Comparison of ENCODE assay signal across 14 cellular contexts in genomic region chr10:77490915-77491314, GRCh38.
"Had no signal": no experiment of that assay in that cellular context is flagged by ENCODE, and none has a peak within 500 bp of the region (broad histone marks: within the 10 kb centered on the region; RNA-seq: fewer than 3 reads in every experiment).

No MANE protein-coding gene starts in this region.

- H3K4me1 ChIP-seq: parathyroid adenoma had no signal

- H3K4me1 Mint-ChIP-seq: naive B cell, T-cell had no signal

- H3K27ac ChIP-seq: epithelial cell of prostate, parathyroid adenoma, transverse colon had no signal

- H3K4me3 ChIP-seq: gastroesophageal sphincter, transverse colon had no signal

- H3K27ac Mint-ChIP-seq: activated naive CD4-positive, alpha-beta T cell treated with anti-CD3 and anti-CD28 coated beads for 36 hours; dendritic cell treated with granulocyte-macrophage colony-stimulating factor and Interleukin-4, amounts not matched to agents 40 ng/mL and 50 ng/mL, for 4 days; naive B cell; stimulated activated naive B cell treated with anti-CD40 and anti-IgM and Interleukin-4, amounts not matched to agents 10 μg/mL and 1 μg/mL and 100 μg/mL, for 72 hours; T-cell had no signal

- H3K9me3 Mint-ChIP-seq: activated naive CD4-positive, alpha-beta T cell treated with anti-CD3 and anti-CD28 coated beads for 36 hours; dendritic cell treated with granulocyte-macrophage colony-stimulating factor and Interleukin-4, amounts not matched to agents 40 ng/mL and 50 ng/mL, for 4 days; naive B cell; stimulated activated naive B cell treated with anti-CD40 and anti-IgM and Interleukin-4, amounts not matched to agents 10 μg/mL and 1 μg/mL and 100 μg/mL, for 72 hours; T-cell had no signal

- H3K36me3 Mint-ChIP-seq: naive B cell; stimulated activated naive B cell treated with anti-CD40 and anti-IgM and Interleukin-4, amounts not matched to agents 10 μg/mL and 1 μg/mL and 100 μg/mL, for 72 hours; T-cell had no signal

- H3K27me3 ChIP-seq: gastroesophageal sphincter, transverse colon had no signal

- H3K9me3 ChIP-seq: gastroesophageal sphincter, transverse colon had no signal

- H3K36me3 ChIP-seq: transverse colon had no signal

- H3K9ac ChIP-seq: parathyroid adenoma had no signal

- H3K4me3 Mint-ChIP-seq: activated naive CD4-positive, alpha-beta T cell treated with anti-CD3 and anti-CD28 coated beads for 36 hours; dendritic cell treated with granulocyte-macrophage colony-stimulating factor and Interleukin-4, amounts not matched to agents 40 ng/mL and 50 ng/mL, for 4 days; naive B cell; stimulated activated naive B cell treated with anti-CD40 and anti-IgM and Interleukin-4, amounts not matched to agents 10 μg/mL and 1 μg/mL and 100 μg/mL, for 72 hours; T-cell had no signal

- DNase-seq: activated CD4-positive, CD25-positive, alpha-beta regulatory T cell treated with anti-CD3 and anti-CD28 coated beads, Interleukin-2, amount 50 U/mL, for 72 hours; activated naive CD4-positive, alpha-beta T cell treated with anti-CD3 and anti-CD28 coated beads for 36 hours; effector memory CD4-positive, alpha-beta T cell; islet precursor cell; naive B cell; stimulated activated CD4-positive, alpha-beta T cell treated with anti-CD3 and anti-CD28 coated beads, Interleukin-4, amount 100 ng/mL, for 1 hour; stimulated activated naive B cell treated with anti-CD40 and anti-IgM and Interleukin-4, amounts not matched to agents 10 μg/mL and 1 μg/mL and 100 μg/mL, for 72 hours; T-cell; T-helper 9 cell; transverse colon had no signal
